Comparison of ENCODE assay signal across 28 cellular contexts in the genomic region with DNA sequence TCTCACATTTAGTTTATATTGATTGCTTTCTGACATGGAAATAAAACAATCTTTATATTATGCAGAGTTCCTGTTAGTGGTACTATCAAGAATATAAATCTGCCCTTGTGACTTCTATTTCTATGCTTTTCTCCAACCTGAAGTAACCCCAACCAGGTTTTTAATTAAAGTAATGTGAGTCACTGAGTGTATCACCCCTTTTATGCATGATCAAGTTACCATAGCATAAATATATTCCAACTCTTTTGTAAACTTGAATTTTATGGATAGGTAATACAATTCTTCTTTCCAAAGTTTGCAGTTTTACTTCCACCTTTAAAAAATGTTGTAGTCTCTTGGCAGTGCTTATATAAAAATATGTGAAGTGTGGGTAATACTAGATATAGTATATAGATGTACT.
"Had no signal": no experiment of that assay in that cellular context is flagged by ENCODE, and none has a peak within 500 bp of the region (broad histone marks: within the 10 kb centered on the region; RNA-seq: fewer than 3 reads in every experiment).

No MANE protein-coding gene starts in this region.

- H3K27ac Mint-ChIP-seq: dendritic cell treated with granulocyte-macrophage colony-stimulating factor and Interleukin-4, amounts not matched to agents 40 ng/mL and 50 ng/mL, for 4 days; endodermal cell; mesothelial cell of epicardium; naive B cell; natural killer cell treated with Interleukin-12 subunit alpha and Interleukin-12 subunit beta and Interleukin-15 and Interleukin-18, amount 100 ng/mL, for 72 hours; progenitor cell of endocrine pancreas; stimulated activated effector memory CD8-positive, alpha-beta T cell treated with anti-CD3 and anti-CD28 coated beads, Interleukin-12 subunit alpha, Interleukin-12 subunit beta, amount 100 ng/mL, for 72 hours had no signal

- H3K4me3 Mint-ChIP-seq: dendritic cell treated with granulocyte-macrophage colony-stimulating factor and Interleukin-4, amounts not matched to agents 40 ng/mL and 50 ng/mL, for 4 days; endodermal cell; mesothelial cell of epicardium; naive B cell; natural killer cell treated with Interleukin-12 subunit alpha and Interleukin-12 subunit beta and Interleukin-15 and Interleukin-18, amount 100 ng/mL, for 72 hours; neural crest cell; stimulated activated effector memory CD8-positive, alpha-beta T cell treated with anti-CD3 and anti-CD28 coated beads, Interleukin-12 subunit alpha, Interleukin-12 subunit beta, amount 100 ng/mL, for 72 hours had no signal

- H3K36me3 Mint-ChIP-seq: naive B cell; natural killer cell treated with Interleukin-12 subunit alpha and Interleukin-12 subunit beta and Interleukin-15 and Interleukin-18, amount 100 ng/mL, for 72 hours; stimulated activated effector memory CD8-positive, alpha-beta T cell treated with anti-CD3 and anti-CD28 coated beads, Interleukin-12 subunit alpha, Interleukin-12 subunit beta, amount 100 ng/mL, for 72 hours had no signal

- H3K9me3 Mint-ChIP-seq: dendritic cell treated with granulocyte-macrophage colony-stimulating factor and Interleukin-4, amounts not matched to agents 40 ng/mL and 50 ng/mL, for 4 days; endodermal cell; naive B cell; natural killer cell treated with Interleukin-12 subunit alpha and Interleukin-12 subunit beta and Interleukin-15 and Interleukin-18, amount 100 ng/mL, for 72 hours; neural crest cell; stimulated activated effector memory CD8-positive, alpha-beta T cell treated with anti-CD3 and anti-CD28 coated beads, Interleukin-12 subunit alpha, Interleukin-12 subunit beta, amount 100 ng/mL, for 72 hours had no signal

- H3K27me3 Mint-ChIP-seq: dendritic cell treated with granulocyte-macrophage colony-stimulating factor and Interleukin-4, amounts not matched to agents 40 ng/mL and 50 ng/mL, for 4 days; naive B cell; natural killer cell treated with Interleukin-12 subunit alpha and Interleukin-12 subunit beta and Interleukin-15 and Interleukin-18, amount 100 ng/mL, for 72 hours; progenitor cell of endocrine pancreas had no signal

- DNase-seq: effector CD8-positive, alpha-beta T cell; endodermal cell; foreskin keratinocyte; heart left ventricle; kidney; left lung; mesenchymal stem cell; mucosa of descending colon; naive B cell; pancreas; stimulated activated CD4-positive, alpha-beta T cell treated with anti-CD3 and anti-CD28 coated beads, Interleukin-12 subunit alpha, Interleukin-12 subunit beta, amount 100 ng/mL, for 4 hours; stimulated activated CD4-positive, alpha-beta T cell treated with anti-CD3 and anti-CD28 coated beads, Interleukin-2, amount 100 ng/mL, for 24 hours; stimulated activated CD4-positive, alpha-beta T cell treated with anti-CD3 and anti-CD28 coated beads, Interleukin-4, amount 100 ng/mL, for 24 hours; stimulated activated naive CD4-positive, alpha-beta T cell treated with Interleukin-2 at 50 U/mL for 16 hours; stomach; thyroid gland; trophoblast cell had no signal

- H3K4me3 ChIP-seq: gastroesophageal sphincter, heart left ventricle, hepatocyte, left lung, mucosa of descending colon, pancreas, right atrium auricular region, smooth muscle cell, stomach, thyroid gland, vagina had no signal

- H3K4me1 Mint-ChIP-seq: naive B cell; neural crest cell; stimulated activated effector memory CD8-positive, alpha-beta T cell treated with anti-CD3 and anti-CD28 coated beads, Interleukin-12 subunit alpha, Interleukin-12 subunit beta, amount 100 ng/mL, for 72 hours had no signal
